In the genomic region with DNA sequence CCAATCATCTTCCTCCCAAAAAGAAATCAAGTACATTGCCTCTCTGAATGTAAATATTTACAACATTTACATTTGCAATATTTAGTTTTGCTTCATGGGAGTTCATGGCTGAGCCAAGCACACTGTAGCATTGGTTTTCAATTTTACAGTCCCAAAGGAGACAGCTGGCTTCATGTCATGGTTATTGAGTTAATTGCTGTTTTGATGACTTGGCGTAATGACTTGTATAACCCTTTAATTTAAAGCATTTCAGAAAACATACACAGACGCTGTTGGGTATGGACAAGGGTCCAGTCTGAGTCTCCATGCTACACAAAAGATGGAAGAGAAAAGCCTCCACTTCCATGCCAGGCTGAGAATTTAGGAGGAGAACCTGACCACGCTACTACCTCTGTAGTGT, we compare ENCODE assay signal across 21 cellular contexts. TPM values are rescaled to one million over a fixed set of nuclear protein-coding genes. Genes with fewer than 3 reads are reported as not detected.
A peak's percentile ranks its signal among the peaks of the same experiment; 100 is the strongest.
DNase-seq lines count a peak whose midpoint lies in the region; FAIRE-seq and TF ChIP-seq lines count a peak whose summit lies in the region.
"Had no signal": no experiment of that assay in that cellular context is flagged by ENCODE, and none has a peak within 500 bp of the region (broad histone marks: within the 10 kb centered on the region; RNA-seq: fewer than 3 reads in every experiment).

No MANE protein-coding gene starts in this region.

- H2BK12ac ChIP-seq in H1 (ENCODE audit: low read depth, low read length) = no peak overlapping the region

- no peak overlapping the region for H3K4ac ChIP-seq in H1 (replicated peaks; ENCODE audit: insufficient read length, low read depth, low read length)

- no peak overlapping the region for H3K9ac ChIP-seq in Karpas-422 (ENCODE audit: low read length)
- H3K9ac ChIP-seq in H1 (replicated peaks in 1 of 4; ENCODE audit: extremely low read depth in 1 of 4, low read depth in 3 of 4, low read length in 3 of 4) = no peak overlapping the region
- H3K9ac ChIP-seq: GM23248 had no signal

- H3K23ac ChIP-seq in H1 (ENCODE audit: insufficient read length) = no peak overlapping the region

- intact Hi-C loops in ascending aorta (cut with DNase I) = no loop called here

- H3K9me2 ChIP-seq in Karpas-422 (replicated peaks; ENCODE audit: insufficient read depth, low read length) = no peaks in the 10 kb centered on the region

- H3K23me2 ChIP-seq in H1 (ENCODE audit: low read depth, low read length) = no peaks in the 10 kb centered on the region

- H2BK20ac ChIP-seq in H1 (ENCODE audit: low read length) = no peak overlapping the region

- 64% methylated on average over 3 of the region's 3 CpGs; no CpG with 5 or more reads in 1 of the 2 experiments for WGBS in H1 (ENCODE audit: extremely low coverage in 1 of 2, insufficient coverage in 1 of 2, insufficient read length in 1 of 2, insufficient replicate concordance in 2 of 2, low coverage in 1 of 2, low lambda C conversion rate in 2 of 2, missing lambda C conversion rate in 1 of 2), 2 experiments

- FAIRE-seq in H1 (lab: Jason Lieb, UNC) = peak; percentile 32
- FAIRE-seq: GM12878 had no signal

- H4K5ac ChIP-seq in H1 (ENCODE audit: insufficient read length, low read depth, low read length) = no peak overlapping the region

- DNase-seq in NCI-H2171 treated with DMSO at 0.1 percent for 48 hours (lab: John Stamatoyannopoulos, UW) (peak; percentile 38), NCI-H2171 (lab: John Stamatoyannopoulos, UW) (no peak), Karpas-422 (no peak), NCI-H69 (lab: John Stamatoyannopoulos, UW) (peak; percentile 96), H1 (ENCODE audit: low read depth in 1 of 2, low spot score in 2 of 2) (no peak), ascending aorta (ENCODE audit: low spot score in 2 of 2) (no peak)
- DNase-seq in stimulated activated naive CD4-positive, alpha-beta T cell (lab: John Stamatoyannopoulos, UW) = no peak
- DNase-seq: Calu3; CD8-positive, alpha-beta memory T cell; GM23248; HFFc6; KBM-7; MG63; NCI-H2029 treated with DMSO at 0.1 percent for 48 hours; PC-3; T-helper 2 cell had no signal

- CTCF ChIA-PET in H1 (lab: Charles Lee; ENCODE audit: partially characterized antibody) = interaction anchor here (0.6 to 1.6 kb wide), 5 partner anchors 11 to 1887 kb away, joined by 3 to 6 read pairs (median 3); no protein-coding TSS in a partner anchor

- no peak for TF ChIP-seq POLR2A in H1 (IDR thresholded peaks at IDR 0.05; ENCODE audit: control extremely low read depth in 1 of 2, low read depth in 2 of 2, low read length in 2 of 2)

- H2BK120ac ChIP-seq in H1 (replicated peaks; ENCODE audit: low read depth, low read length) = no peak overlapping the region

- H3K4me3 ChIP-seq in Karpas-422 (ENCODE audit: low read length) (no peak overlapping the region), H1 (ENCODE audit: extremely low read depth in 1 of 4, insufficient read depth in 2 of 4, low read depth in 3 of 4, low read length in 4 of 4) (no peak overlapping the region), ascending aorta (no peak overlapping the region)
- H3K4me3 ChIP-seq: GM12878, GM23248, HAP-1, MG63, SJSA1 had no signal

- H3K27ac ChIP-seq in Karpas-422 (ENCODE audit: low read length) = no peak overlapping the region
- H3K27ac ChIP-seq in H1 (ENCODE audit: low read depth, low read length) = no peak overlapping the region
- H3K27ac ChIP-seq in ascending aorta = no peak overlapping the region
- H3K27ac ChIP-seq: C4-2B, GM23248, SJSA1 had no signal

- H2BK5ac ChIP-seq in H1 (ENCODE audit: low read depth, low read length) = no peak overlapping the region

- no peak overlapping the region for H2BK15ac ChIP-seq in H1 (ENCODE audit: low read length)

- POLR2A ChIA-PET in H1 (lab: Charles Lee; ENCODE audit: partially characterized antibody) = interaction anchor here (0.6 kb wide), 1 partner anchor 18 kb away, joined by 3 read pairs; no protein-coding TSS in a partner anchor

- H4K91ac ChIP-seq in H1 (replicated peaks; ENCODE audit: insufficient read length, low read length) = no peak overlapping the region

- no peak overlapping the region for H4K8ac ChIP-seq in H1 (ENCODE audit: extremely low read depth, insufficient read depth, low read length)

- H3K36me3 ChIP-seq in Karpas-422 (ENCODE audit: insufficient read depth, low read length) = peaks cover 7% of the 10 kb centered on the region; the same call in 1 of the 2 replicates
- peaks cover 0 to 18% (median 0%) of the 10 kb centered on the region in 4 experiments; a peak in 1 of 8 replicates for H3K36me3 ChIP-seq in H1 (ENCODE audit: control insufficient read depth in 2 of 4, insufficient read depth in 4 of 4, low read length in 3 of 4)
- no peaks in the 10 kb centered on the region for H3K36me3 ChIP-seq in ascending aorta
- H3K36me3 ChIP-seq: HAP-1, MG63, SJSA1 had no signal

- no peaks in the 10 kb centered on the region for H3K27me3 ChIP-seq in Karpas-422 (ENCODE audit: low read length)
- no peaks in the 10 kb centered on the region for H3K27me3 ChIP-seq in H1 (replicated peaks in 1 of 4; ENCODE audit: control insufficient read depth in 3 of 4, extremely low read depth in 1 of 4, insufficient read depth in 3 of 4, low read length in 3 of 4)
- no peaks in the 10 kb centered on the region for H3K27me3 ChIP-seq in ascending aorta
- H3K27me3 ChIP-seq: MG63, SJSA1 had no signal

- no peaks in the 10 kb centered on the region; the same call in 1 of the 2 replicates for H3K79me1 ChIP-seq in H1 (ENCODE audit: low read depth, low read length)

- H2AK5ac ChIP-seq in H1 (ENCODE audit: low read depth, low read length) = no peak overlapping the region

- no peaks in the 10 kb centered on the region for H3K79me2 ChIP-seq in Karpas-422 (ENCODE audit: low read length)
- no peaks in the 10 kb centered on the region for H3K79me2 ChIP-seq in H1 (ENCODE audit: control insufficient read depth in 1 of 2, insufficient read depth in 2 of 2, low read length in 2 of 2)

- no peaks in the 10 kb centered on the region for H4K20me1 ChIP-seq in Karpas-422 (ENCODE audit: insufficient read depth, low read depth, low read length)
- H4K20me1 ChIP-seq in H1 (replicated peaks in 1 of 2; ENCODE audit: control insufficient read depth in 1 of 2, insufficient read depth in 2 of 2, low read length in 2 of 2) = no peaks in the 10 kb centered on the region

- TF ChIP-seq EP300 in H1 (IDR thresholded peaks at IDR 0.05; ENCODE audit: borderline replicate concordance in 1 of 2, low read depth in 2 of 2, low read length in 2 of 2) = no peak

- no peak overlapping the region for H3K56ac ChIP-seq in H1 (replicated peaks; ENCODE audit: insufficient read length, low read depth, low read length)

- no peak overlapping the region for H3K18ac ChIP-seq in H1 (ENCODE audit: extremely low read depth, low read length)

- TF ChIP-seq CTCF in H1 (IDR thresholded peaks at IDR 0.05; ENCODE audit: control extremely low read depth in 1 of 3, insufficient read depth in 1 of 3, low read depth in 1 of 3, low read length in 3 of 3) (no peak), ascending aorta (IDR thresholded peaks at IDR 0.05) (no peak)

- no peak overlapping the region for H3K14ac ChIP-seq in H1 (ENCODE audit: insufficient read length)

- H3K4me1 ChIP-seq in Karpas-422 (ENCODE audit: low read length) = peaks cover 22% of the 10 kb centered on the region
- H3K4me1 ChIP-seq in H1 (replicated peaks in 1 of 4; ENCODE audit: control insufficient read depth in 3 of 4, insufficient read depth in 4 of 4, low read length in 3 of 4) = no peaks in the 10 kb centered on the region
- H3K4me1 ChIP-seq in ascending aorta = no peaks in the 10 kb centered on the region
- H3K4me1 ChIP-seq: HAP-1, SJSA1 had no signal

- H3K9me3 ChIP-seq in Karpas-422 (ENCODE audit: low read length) (peaks cover 13% of the 10 kb centered on the region), H1 (ENCODE audit: insufficient read depth in 2 of 2, low read depth in 1 of 2, low read length in 1 of 2) (peaks cover 24 to 27% of the 10 kb centered on the region in 2 experiments), ascending aorta (peaks cover 10 to 11% of the 10 kb centered on the region in 2 donors)
- H3K9me3 ChIP-seq: MG63, SJSA1 had no signal

- H2AFZ ChIP-seq in Karpas-422 (ENCODE audit: low read length) (0 out of 2 replicates have a peak overlapping the region, but pooled peaks have one; percentile 39), H1 (ENCODE audit: low read length) (no peak overlapping the region)
- H2AFZ ChIP-seq: GM23248 had no signal

- H3K4me2 ChIP-seq in Karpas-422 (ENCODE audit: low read depth, low read length, poor library complexity, severe bottlenecking) (no peak overlapping the region), H1 (ENCODE audit: insufficient read depth in 1 of 2, low read depth in 2 of 2, low read length in 2 of 2) (no peak overlapping the region)

- no peak for TF ChIP-seq RAD21 in H1 (IDR thresholded peaks at IDR 0.05 in 1 of 2, conservative IDR thresholded peaks at IDR 0.05 in 1 of 2; ENCODE audit: low read depth in 2 of 2, low read length in 2 of 2)

TF ChIP-seq in H1, 55 proteins besides CTCF, POLR2A, EP300 and RAD21 (continues in another document):
- TF ChIP-seq CTBP2 (IDR thresholded peaks at IDR 0.05; ENCODE audit: borderline replicate concordance, insufficient read depth, insufficient read length, low read length) (no peak), SP1 (IDR thresholded peaks at IDR 0.05; ENCODE audit: low read depth, low read length) (no peak), HDAC6 (IDR thresholded peaks at IDR 0.05; ENCODE audit: low read depth, low read length) (no peak), TBP (IDR thresholded peaks at IDR 0.05; ENCODE audit: low read depth, low read length) (no peak), POLR2AphosphoS5 (IDR thresholded peaks at IDR 0.05; ENCODE audit: low read depth, low read length) (no peak), KDM4A (IDR thresholded peaks at IDR 0.05; ENCODE audit: low read depth, low read length, severe bottlenecking) (no peak), RNF2 (IDR thresholded peaks at IDR 0.05; ENCODE audit: borderline replicate concordance, low read depth, low read length, missing control alignments, poor library complexity, severe bottlenecking) (no peak), BCL11A (IDR thresholded peaks at IDR 0.05; ENCODE audit: low read depth in 2 of 2, low read length in 2 of 2) (no peak), ASH2L (IDR thresholded peaks at IDR 0.05; ENCODE audit: low read length) (no peak), MAFK (IDR thresholded peaks at IDR 0.05; ENCODE audit: low read depth, low read length) (no peak; the same call in 1 of the 2 replicates)

RNA-seq across cellular contexts. Expression of a gene that starts 25.6 kb away (rescaled TPM):
- total RNA-seq in Karpas-422 (2014; rRNA removed; shearing (Covaris generic); ENCODE audit: low replicate concordance) = 16.4 and 31.5 TPM in 2 replicates
- total RNA-seq in H1 (2021; fragmentation: NEBNext Ultra II Directional; extraction: Animal tissue kit (Norgen Biotek cat#: 25700)) = 43.6 and 49.1 TPM in 2 replicates
- 19.1 and 24.2 TPM in 2 replicates for polyA plus RNA-seq in H1 (2011; rRNA removed)
- polyA plus RNA-seq in H1 (2011; cell fraction: cytosol; rRNA removed) = 26.7 TPM
- 36.8 TPM for polyA plus RNA-seq in H1 (2011; cell fraction: nucleus; rRNA removed)
- 25.5 to 30.7 TPM (median 27.7 TPM) in 4 replicates for polyA plus RNA-seq in H1 (2012, experiment 1 of 2)
- 2.3 TPM for polyA plus RNA-seq in H1 (2012, experiment 2 of 2)
- polyA plus RNA-seq in H1 (2013, experiment 1 of 2) = 33.5 TPM
- polyA plus RNA-seq in H1 (2013, experiment 2 of 2) = 35.4 TPM
- 80.2 and 84.8 TPM in 2 replicates for polyA minus RNA-seq in H1 (2011; rRNA and poly(A)+ RNA removed)
- polyA minus RNA-seq in H1 (2011; cell fraction: cytosol; rRNA and poly(A)+ RNA removed) = 32.7 TPM
- 52.0 TPM for polyA minus RNA-seq in H1 (2011; cell fraction: nucleus; rRNA and poly(A)+ RNA removed)
- 4.9 TPM for total RNA-seq in ascending aorta
- total RNA-seq: B cell had no signal

Comparison
In these comparisons a context has a peak if more than half of its experiments do, and no peak if none do; other contexts are left out.
1. DNase-seq: peak in NCI-H2171 treated with DMSO at 0.1 percent for 48 hours (single experiment) and NCI-H69 (single experiment); none in NCI-H2171 (single experiment), Karpas-422 (single experiment), H1 (0 of 2), stimulated activated naive CD4-positive, alpha-beta T cell (0 of 6) and ascending aorta (0 of 2).